ENCODE assay signal across 33 cellular contexts in the genomic region with DNA sequence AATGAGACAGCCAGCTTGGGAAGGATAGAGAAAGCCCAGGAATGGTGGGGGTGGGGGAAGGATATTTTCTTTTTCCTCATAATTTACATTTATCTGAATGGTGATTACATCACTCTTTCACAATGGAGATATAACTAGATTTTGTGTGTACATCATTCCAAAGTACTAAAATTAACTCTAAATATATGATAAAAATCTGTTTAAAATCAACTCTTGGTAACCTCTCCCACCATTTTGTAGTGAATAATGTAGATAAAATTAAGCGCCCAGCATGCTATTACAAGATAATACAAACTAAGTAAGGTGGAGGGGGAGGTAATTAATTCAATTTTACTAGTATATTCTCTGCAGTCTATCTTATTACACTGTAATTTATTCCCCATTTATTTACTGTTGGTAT.
"Had no signal": no experiment of that assay in that cellular context is flagged by ENCODE, and none has a peak within 500 bp of the region (broad histone marks: within the 10 kb centered on the region; RNA-seq: fewer than 3 reads in every experiment).

No MANE protein-coding gene starts in this region.

- H3K27ac ChIP-seq: adrenal gland, body of pancreas, brain microvascular endothelial cell, breast epithelium, VCaP had no signal

- H3K27me3 Mint-ChIP-seq: activated B cell treated with CpG ODN at 0.5 μM for 24 hours; activated CD4-positive, alpha-beta memory T cell treated with anti-CD3 and anti-CD28 coated beads for 36 hours; activated CD4-positive, alpha-beta T cell treated with anti-CD3 and anti-CD28 coated beads, Interleukin-2, amount 10 ng/mL, durations not matched to agents 24 days and 14 days; activated CD8-positive, alpha-beta T cell treated with anti-CD3 and anti-CD28 coated beads for 36 hours; activated naive CD8-positive, alpha-beta T cell treated with anti-CD3 and anti-CD28 coated beads for 36 hours; activated T-helper 17 cell treated with anti-CD3 and anti-CD28 coated beads, Interleukin-2, amount 50 U/mL, for 72 hours had no signal

- H3K36me3 ChIP-seq: adrenal gland, brain microvascular endothelial cell, breast epithelium had no signal

- H3K27ac Mint-ChIP-seq: activated B cell treated with CpG ODN at 0.5 μM for 24 hours; activated CD4-positive, alpha-beta memory T cell treated with anti-CD3 and anti-CD28 coated beads for 36 hours; activated CD4-positive, alpha-beta T cell treated with anti-CD3 and anti-CD28 coated beads, Interleukin-2, amount 10 ng/mL, durations not matched to agents 24 days and 14 days; activated CD8-positive, alpha-beta T cell treated with anti-CD3 and anti-CD28 coated beads for 36 hours; activated naive CD4-positive, alpha-beta T cell treated with anti-CD3 and anti-CD28 coated beads for 36 hours; activated naive CD4-positive, alpha-beta T cell treated with anti-CD3 and anti-CD28 coated beads, Interleukin-2, amount 50 U/mL, for 72 hours; activated naive CD8-positive, alpha-beta T cell treated with anti-CD3 and anti-CD28 coated beads for 36 hours; activated T-cell treated with anti-CD3 and anti-CD28 coated beads, Interleukin-2, amount 50 U/mL, for 72 hours; activated T-helper 1 cell treated with anti-CD3 and anti-CD28 coated beads, Interleukin-12 subunit alpha, Interleukin-12 subunit beta, Interleukin-2, Interleukin-4 antibody, amounts not matched to agents 30 ng/mL and 10 ng/mL and 1 ng/mL, durations not matched to agents 14 hours and 24 hours and 36 hours; activated T-helper 17 cell treated with anti-CD3 and anti-CD28 coated beads, Interleukin-2, amount 50 U/mL, for 72 hours; T-helper 1 cell treated with Interleukin-12 subunit alpha and Interleukin-12 subunit beta and Interleukin-4 antibody, amounts not matched to agents 30 μg/mL and 1 μg/mL, for 36 hours; T-helper 2 cell treated with Interferon-gamma antibody and Interleukin-4, amounts not matched to agents 5 μg/mL and 100 μg/mL, for 36 hours had no signal

- H3K36me3 Mint-ChIP-seq: activated naive CD4-positive, alpha-beta T cell treated with anti-CD3 and anti-CD28 coated beads, Interleukin-2, amount 50 U/mL, for 72 hours had no signal

- H3K9me3 ChIP-seq: adrenal gland, body of pancreas, breast epithelium had no signal

- H3K4me3 ChIP-seq: adrenal gland, body of pancreas, breast epithelium had no signal

- H3K4me3 Mint-ChIP-seq: activated B cell treated with CpG ODN at 0.5 μM for 24 hours; activated CD4-positive, alpha-beta memory T cell treated with anti-CD3 and anti-CD28 coated beads for 36 hours; activated CD4-positive, alpha-beta T cell treated with anti-CD3 and anti-CD28 coated beads, Interleukin-2, amount 10 ng/mL, durations not matched to agents 24 days and 14 days; activated CD8-positive, alpha-beta T cell treated with anti-CD3 and anti-CD28 coated beads for 36 hours; activated naive CD4-positive, alpha-beta T cell treated with anti-CD3 and anti-CD28 coated beads for 36 hours; activated naive CD8-positive, alpha-beta T cell treated with anti-CD3 and anti-CD28 coated beads for 36 hours; activated T-cell treated with anti-CD3 and anti-CD28 coated beads, Interleukin-2, amount 50 U/mL, for 4 hours; activated T-cell treated with anti-CD3 and anti-CD28 coated beads, Interleukin-2, amount 50 U/mL, for 72 hours; activated T-helper 1 cell treated with anti-CD3 and anti-CD28 coated beads, Interleukin-12 subunit alpha, Interleukin-12 subunit beta, Interleukin-2, Interleukin-4 antibody, amounts not matched to agents 30 ng/mL and 10 ng/mL and 1 ng/mL, durations not matched to agents 14 hours and 24 hours and 36 hours; activated T-helper 17 cell treated with anti-CD3 and anti-CD28 coated beads, Interleukin-2, amount 50 U/mL, for 72 hours; T-helper 1 cell treated with Interleukin-12 subunit alpha and Interleukin-12 subunit beta and Interleukin-4 antibody, amounts not matched to agents 30 μg/mL and 1 μg/mL, for 36 hours; T-helper 2 cell treated with Interferon-gamma antibody and Interleukin-4, amounts not matched to agents 5 μg/mL and 100 μg/mL, for 36 hours had no signal

- H3K27me3 ChIP-seq: adrenal gland, body of pancreas, brain microvascular endothelial cell, breast epithelium had no signal

- ATAC-seq: activated CD8-positive, alpha-beta T cell treated with anti-CD3 and anti-CD28 coated beads for 36 hours; activated naive CD4-positive, alpha-beta T cell treated with anti-CD3 and anti-CD28 coated beads, Interleukin-2, amount 50 U/mL, for 72 hours; activated T-cell treated with anti-CD3 and anti-CD28 coated beads, Interleukin-2, amount 50 U/mL, for 4 hours; activated T-cell treated with anti-CD3 and anti-CD28 coated beads, Interleukin-2, amount 50 U/mL, for 72 hours; activated T-helper 17 cell treated with anti-CD3 and anti-CD28 coated beads, Interleukin-2, amount 50 U/mL, for 72 hours; body of pancreas had no signal

- H3K9me3 Mint-ChIP-seq: activated B cell treated with CpG ODN at 0.5 μM for 24 hours; activated CD4-positive, alpha-beta memory T cell treated with anti-CD3 and anti-CD28 coated beads for 36 hours; activated CD4-positive, alpha-beta T cell treated with anti-CD3 and anti-CD28 coated beads, Interleukin-2, amount 10 ng/mL, durations not matched to agents 24 days and 14 days; activated CD8-positive, alpha-beta T cell treated with anti-CD3 and anti-CD28 coated beads for 36 hours; activated naive CD4-positive, alpha-beta T cell treated with anti-CD3 and anti-CD28 coated beads for 36 hours; activated naive CD4-positive, alpha-beta T cell treated with anti-CD3 and anti-CD28 coated beads, Interleukin-2, amount 50 U/mL, for 72 hours; activated naive CD8-positive, alpha-beta T cell treated with anti-CD3 and anti-CD28 coated beads for 36 hours; activated T-cell treated with anti-CD3 and anti-CD28 coated beads, Interleukin-2, amount 50 U/mL, for 4 hours; activated T-cell treated with anti-CD3 and anti-CD28 coated beads, Interleukin-2, amount 50 U/mL, for 72 hours; activated T-helper 1 cell treated with anti-CD3 and anti-CD28 coated beads, Interleukin-12 subunit alpha, Interleukin-12 subunit beta, Interleukin-2, Interleukin-4 antibody, amounts not matched to agents 30 ng/mL and 10 ng/mL and 1 ng/mL, durations not matched to agents 14 hours and 24 hours and 36 hours; activated T-helper 17 cell treated with anti-CD3 and anti-CD28 coated beads, Interleukin-2, amount 50 U/mL, for 72 hours; T-helper 1 cell treated with Interleukin-12 subunit alpha and Interleukin-12 subunit beta and Interleukin-4 antibody, amounts not matched to agents 30 μg/mL and 1 μg/mL, for 36 hours; T-helper 2 cell treated with Interferon-gamma antibody and Interleukin-4, amounts not matched to agents 5 μg/mL and 100 μg/mL, for 36 hours had no signal

- H3K4me1 ChIP-seq: adrenal gland, body of pancreas, breast epithelium had no signal

- H3K4me1 Mint-ChIP-seq: activated B cell treated with CpG ODN at 0.5 μM for 24 hours; activated CD4-positive, alpha-beta T cell treated with anti-CD3 and anti-CD28 coated beads, Interleukin-2, amount 10 ng/mL, durations not matched to agents 24 days and 14 days; activated naive CD8-positive, alpha-beta T cell treated with anti-CD3 and anti-CD28 coated beads for 36 hours; activated T-helper 17 cell treated with anti-CD3 and anti-CD28 coated beads, Interleukin-2, amount 50 U/mL, for 72 hours had no signal

- DNase-seq: activated B cell treated with CpG ODN at 0.5 μM for 24 hours; activated CD4-positive, alpha-beta memory T cell treated with anti-CD3 and anti-CD28 coated beads for 36 hours; activated CD4-positive, alpha-beta T cell treated with anti-CD3 and anti-CD28 coated beads for 4 hours; activated CD4-positive, alpha-beta T cell treated with anti-CD3 and anti-CD28 coated beads, Interleukin-2, amount 10 ng/mL, durations not matched to agents 24 days and 14 days; activated CD4-positive, alpha-beta T cell treated with anti-CD3 and anti-CD28 coated beads, Interleukin-2, amount 50 U/mL, for 1 hour; activated CD4-positive, alpha-beta T cell treated with anti-CD3 and anti-CD28 coated beads, Interleukin-2, amount 50 U/mL, for 4 hours; activated CD4-positive, CD25-positive, alpha-beta regulatory T cell treated with anti-CD3 and anti-CD28 coated beads, Interleukin-2, amount 50 U/mL, for 72 hours; activated CD8-positive, alpha-beta memory T cell treated with anti-CD3 and anti-CD28 coated beads, Interleukin-2, amount 50 U/mL, for 4 hours; activated CD8-positive, alpha-beta T cell treated with anti-CD3 and anti-CD28 coated beads for 36 hours; activated effector memory CD4-positive, alpha-beta T cell treated with anti-CD3 and anti-CD28 coated beads, Interleukin-2, amount 50 U/mL, for 16 hours; activated gamma-delta T cell treated with Interleukin-2 at 50 U/mL for 16 hours; activated naive CD4-positive, alpha-beta T cell; activated naive CD4-positive, alpha-beta T cell treated with anti-CD3 and anti-CD28 coated beads for 36 hours; activated naive CD4-positive, alpha-beta T cell treated with anti-CD3 and anti-CD28 coated beads, Interleukin-2, amount 50 U/mL, for 16 hours; activated naive CD8-positive, alpha-beta T cell treated with anti-CD3 and anti-CD28 coated beads for 36 hours; activated T-cell treated with anti-CD3 and anti-CD28 coated beads for 4 hours; activated T-cell treated with anti-CD3 and anti-CD28 coated beads, Interleukin-2, amount 50 U/mL, for 1 hour; activated T-cell treated with anti-CD3 and anti-CD28 coated beads, Interleukin-2, amount 50 U/mL, for 4 hours; activated T-cell treated with anti-CD3 and anti-CD28 coated beads, Interleukin-2, amount 50 U/mL, for 72 hours; adrenal gland; aorta; body of pancreas; brain microvascular endothelial cell; central memory CD4-positive, alpha-beta T cell; T-helper 2 cell; T-helper 9 cell had no signal
